Comparison of ENCODE assay signal across 9 cellular contexts in genomic region chr3:72998489-72998888, GRCh38. TPM values are rescaled to one million over a fixed set of nuclear protein-coding genes. Genes with fewer than 3 reads are reported as not detected.
A peak's percentile ranks its signal among the peaks of the same experiment; 100 is the strongest.
DNase-seq lines count a peak whose midpoint lies in the region; ATAC-seq and TF ChIP-seq lines count a peak whose summit lies in the region.
"Had no signal": no experiment of that assay in that cellular context is flagged by ENCODE, and none has a peak within 500 bp of the region (broad histone marks: within the 10 kb centered on the region; RNA-seq: fewer than 3 reads in every experiment).

No MANE protein-coding gene starts in this region.

- peak overlapping the region; percentile 62 for H3K27ac ChIP-seq in rectal smooth muscle tissue (ENCODE audit: low read depth, low read length)
- H3K27ac ChIP-seq: RWPE1 had no signal

- TF ChIP-seq CTCF in GM12875 (IDR thresholded peaks at IDR 0.05; ENCODE audit: borderline replicate concordance, insufficient read depth, low read depth, low read length) = no peak
- no peak for TF ChIP-seq CTCF in fibroblast of mammary gland (conservative IDR thresholded peaks at IDR 0.05; ENCODE audit: control insufficient read depth, insufficient read depth, low read depth, low read length)

- no peaks in the 10 kb centered on the region for H3K27me3 Mint-ChIP-seq in T-cell

- H3K4me3 ChIP-seq in GM12875 (ENCODE audit: low read depth, low read length) = peak overlapping the region; percentile 92
- peak overlapping the region; percentile 77 for H3K4me3 ChIP-seq in fibroblast of mammary gland (ENCODE audit: control insufficient read depth, low read depth, low read length)
- H3K4me3 ChIP-seq in rectal smooth muscle tissue (ENCODE audit: low read length) = peak overlapping the region; percentile 53

- ATAC-seq in T-cell (replicated peaks in 1 of 4) = no peak

- H3K4me1 Mint-ChIP-seq in T-cell = peaks cover 54 to 62% (median 57%) of the 10 kb centered on the region in 3 donors

- peak overlapping the region; percentile 72 to 89 (median 83) for H3K4me3 Mint-ChIP-seq in T-cell

- POLR2A ChIA-PET in T-cell (lab: Charles Lee) = interaction anchor here (0.6 to 0.9 kb wide), 2 partner anchors 25 to 50 kb away, joined by 3 to 4 read pairs; no protein-coding TSS in a partner anchor

- peaks cover 30% of the 10 kb centered on the region for H3K36me3 Mint-ChIP-seq in T-cell

- H3K27me3 ChIP-seq in rectal smooth muscle tissue (ENCODE audit: control insufficient read depth, insufficient read depth, low read length) = no peaks in the 10 kb centered on the region

- peaks cover 16% of the 10 kb centered on the region for H3K4me1 ChIP-seq in rectal smooth muscle tissue (ENCODE audit: control insufficient read depth, insufficient read depth, low read length)

- no peaks in the 10 kb centered on the region for H3K9me3 Mint-ChIP-seq in T-cell

- DNase-seq in T-cell (no peak), fibroblast of mammary gland (ENCODE audit: low read depth) (no peak), HuH-7.5 (ENCODE audit: low spot score) (no peak), DMS53 treated with DMSO at 0.1 percent for 48 hours (lab: John Stamatoyannopoulos, UW; ENCODE audit: unreplicated experiment) (no peak), NCI-H2107 treated with DMSO at 0.1 percent for 48 hours (lab: John Stamatoyannopoulos, UW; ENCODE audit: unreplicated experiment) (no peak), NCI-H1694 (lab: John Stamatoyannopoulos, UW) (no peak)

- CTCF ChIA-PET in T-cell (lab: Charles Lee) = interaction anchor here (1.0 to 5.2 kb wide), 3 partner anchors 57 to 149 kb away, joined by 3 to 30 read pairs (median 5); no protein-coding TSS in a partner anchor

- H3K27ac Mint-ChIP-seq in T-cell = peak overlapping the region; percentile 72 to 79

- no peak overlapping the region for H3K9ac ChIP-seq in rectal smooth muscle tissue (ENCODE audit: low read length)

- H3K36me3 ChIP-seq in rectal smooth muscle tissue (ENCODE audit: control insufficient read depth, insufficient read depth, low read length) = peaks cover 4% of the 10 kb centered on the region

RNA-seq across cellular contexts. Expression of gene PPP4R2, which starts 1.9 kb away (rescaled TPM):
- 10 to 100 TPM; 53.3 to 70.6 (median 61.3) TPM for total RNA-seq in T-cell
